Comparison of ENCODE assay signal across 1 cellular context in the genomic region with DNA sequence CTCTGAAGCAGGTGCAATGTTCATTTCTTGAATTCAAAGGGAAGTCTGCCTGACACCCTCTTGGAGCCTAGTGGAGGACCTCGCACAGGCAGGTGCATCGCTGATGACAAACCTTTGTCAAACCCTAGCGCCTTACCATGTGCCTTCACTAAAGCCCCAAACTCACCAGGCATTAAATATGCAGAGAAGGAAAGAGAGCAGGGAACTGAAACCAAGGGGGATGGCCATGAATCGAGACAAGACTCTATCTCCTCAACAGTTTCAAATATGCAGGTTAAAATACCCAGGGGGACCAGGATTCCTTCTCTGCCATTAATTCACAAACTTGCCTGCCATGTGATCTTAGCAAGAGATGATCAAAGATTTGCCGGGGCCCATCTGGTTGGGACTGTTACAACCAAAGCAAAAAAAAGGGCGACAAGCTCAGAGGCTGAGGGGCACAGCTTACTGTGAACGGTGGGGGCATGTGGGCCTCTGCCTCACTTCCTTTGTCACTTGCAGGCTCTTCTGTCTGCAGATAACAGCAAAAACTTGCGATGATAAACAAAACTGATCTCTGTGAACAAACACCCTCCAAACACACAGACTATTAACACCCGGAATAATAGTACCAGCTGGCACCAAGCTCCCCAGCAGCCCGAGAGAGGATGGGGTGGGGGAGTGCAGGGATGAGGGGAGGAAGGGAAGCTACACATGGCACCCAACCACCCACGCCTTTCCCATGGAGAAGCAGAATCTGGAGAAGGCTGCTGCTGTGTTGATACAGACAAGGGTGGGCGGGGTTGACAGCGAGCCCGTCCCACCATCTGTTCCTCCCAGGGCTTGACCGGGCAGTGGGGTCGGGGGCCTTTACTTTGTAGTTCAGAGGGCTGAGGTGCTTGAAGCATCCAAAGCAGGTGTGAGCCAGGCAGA.
TF ChIP-seq lines count a peak whose summit lies in the region.

No MANE protein-coding gene starts in this region.

TF ChIP-seq in H1, 55 proteins besides CTCF, POLR2A, EP300 and RAD21:
- no peak for TF ChIP-seq CHD1 (IDR thresholded peaks at IDR 0.05; ENCODE audit: low read depth, low read length)
